ENCODE assay signal across 28 cellular contexts in genomic region chr15:65038838-65039237, GRCh38. TPM values are rescaled to one million over a fixed set of nuclear protein-coding genes. Genes with fewer than 3 reads are reported as not detected.
"Had no signal": no experiment of that assay in that cellular context is flagged by ENCODE, and none has a peak within 500 bp of the region (broad histone marks: within the 10 kb centered on the region; RNA-seq: fewer than 3 reads in every experiment).

No MANE protein-coding gene starts in this region.

- H3K27me3 ChIP-seq: dorsolateral prefrontal cortex, gastrocnemius medialis, heart right ventricle, right atrium auricular region, sigmoid colon, testis, tibial nerve, upper lobe of right lung had no signal

- H3K9me3 ChIP-seq: gastrocnemius medialis, heart right ventricle, mucosa of descending colon, right atrium auricular region, sigmoid colon, testis, tibial nerve, upper lobe of right lung had no signal

- H3K4me1 ChIP-seq: testis had no signal

- H3K36me3 ChIP-seq: gastrocnemius medialis, heart right ventricle, right atrium auricular region, sigmoid colon, tibial nerve, upper lobe of right lung had no signal

- DNase-seq: dorsolateral prefrontal cortex; effector CD8-positive, alpha-beta T cell; gastrocnemius medialis; heart right ventricle; hypothalamus; kidney glomerular epithelial cell; mammary epithelial cell; mucosa of descending colon; naive thymus-derived CD8-positive, alpha-beta T cell; sigmoid colon; stimulated activated CD4-positive, alpha-beta T cell treated with anti-CD3 and anti-CD28 coated beads, Interleukin-2, amount 100 ng/mL, for 24 hours; stimulated activated CD4-positive, alpha-beta T cell treated with anti-CD3 and anti-CD28 coated beads, Interleukin-4, amount 100 ng/mL, for 4 hours; stimulated activated naive B cell treated with anti-CD40 and anti-IgM and Interleukin-4, amounts not matched to agents 10 μg/mL and 1 μg/mL and 100 μg/mL, for 72 hours; stimulated activated naive CD8-positive, alpha-beta T cell treated with anti-CD3 and anti-CD28 coated beads, Interleukin-15, amount 100 ng/mL, for 72 hours; testis; upper lobe of right lung had no signal

- ATAC-seq: gastrocnemius medialis; heart right ventricle; left lobe of liver; mucosa of descending colon; naive thymus-derived CD8-positive, alpha-beta T cell; stimulated activated naive B cell treated with anti-CD40 and anti-IgM and Interleukin-4, amounts not matched to agents 10 μg/mL and 1 μg/mL and 100 μg/mL, for 72 hours; stimulated activated naive CD8-positive, alpha-beta T cell treated with anti-CD3 and anti-CD28 coated beads, Interleukin-15, amount 100 ng/mL, for 72 hours; upper lobe of right lung had no signal

- H3K4me3 ChIP-seq: coronary artery, dorsolateral prefrontal cortex, gastrocnemius medialis, heart right ventricle, mucosa of descending colon, right atrium auricular region, sigmoid colon, skin epidermis, testis, tibial nerve, upper lobe of right lung had no signal

- H3K27ac ChIP-seq: coronary artery, dorsolateral prefrontal cortex, gastrocnemius medialis, heart right ventricle, right atrium auricular region, sigmoid colon, skin epidermis, testis, tibial nerve, upper lobe of right lung had no signal

RNA-seq across cellular contexts. Expression of gene SLC51B, which starts 6.3 kb away (rescaled TPM):
- total RNA-seq: chondrocyte; dorsolateral prefrontal cortex; fibroblast of villous mesenchyme; gastrocnemius medialis; heart right ventricle; mammary epithelial cell; naive thymus-derived CD8-positive, alpha-beta T cell; omental fat pad; pulmonary artery endothelial cell; right atrium auricular region; sigmoid colon; subcutaneous adipose tissue had no signal
- polyA plus RNA-seq: mammary epithelial cell; naive thymus-derived CD8-positive, alpha-beta T cell had no signal

RNA-seq across cellular contexts. Expression of gene RASL12, which starts 29.0 kb away (rescaled TPM):
- total RNA-seq: mammary epithelial cell; naive thymus-derived CD8-positive, alpha-beta T cell; pulmonary artery endothelial cell had no signal
- polyA plus RNA-seq: naive thymus-derived CD8-positive, alpha-beta T cell had no signal

RNA-seq across cellular contexts. Expression of gene KBTBD13, which starts 37.7 kb away (rescaled TPM):
- total RNA-seq: chondrocyte; fibroblast of villous mesenchyme; left lobe of liver; lower leg skin; mammary epithelial cell; naive thymus-derived CD8-positive, alpha-beta T cell; omental fat pad; pulmonary artery endothelial cell; sigmoid colon; subcutaneous adipose tissue; tibial nerve; upper lobe of right lung had no signal
- polyA plus RNA-seq: esophagus; mammary epithelial cell; naive thymus-derived CD8-positive, alpha-beta T cell had no signal
